ENCODE assay signal across 8 cellular contexts in the genomic region with DNA sequence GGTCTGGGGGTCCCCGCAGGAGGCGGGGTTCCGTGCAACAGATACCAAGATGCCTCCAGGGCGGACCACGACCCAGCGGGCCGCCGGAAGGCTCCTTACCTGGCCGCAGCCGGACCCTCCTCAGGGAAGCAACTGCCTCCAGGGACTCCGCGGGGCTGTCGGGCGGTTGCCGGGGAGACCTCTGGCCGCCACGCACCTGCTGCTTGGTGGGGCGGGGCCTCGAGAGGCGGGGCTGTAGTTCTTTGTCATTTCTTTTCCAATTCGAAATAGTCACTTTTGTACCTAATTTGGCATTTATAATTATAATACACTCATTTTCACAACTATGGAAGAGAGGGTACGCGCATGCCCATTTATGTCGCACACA. TPM values are rescaled to one million over a fixed set of nuclear protein-coding genes. Genes with fewer than 3 reads are reported as not detected.
DNase-seq lines count a peak whose midpoint lies in the region; ATAC-seq and TF ChIP-seq lines count a peak whose summit lies in the region.

No MANE protein-coding gene starts in this region.

- no peaks in the 10 kb centered on the region for H3K9me3 ChIP-seq in liver (ENCODE audit: control insufficient read depth in 4 of 4, low read length in 3 of 4)

- peak; percentile 38 for DNase-seq in GM10266 (ENCODE audit: extremely low spot score)
- DNase-seq in NCI-H1092 (lab: John Stamatoyannopoulos, UW), result peak; percentile 60
- DNase-seq in activated CD4-positive, alpha-beta T cell treated with anti-CD3 and anti-CD28 coated beads for 1 hour, result peak; percentile 34
- peak; percentile 52 for DNase-seq in cerebellar cortex (ENCODE audit: low spot score)
- peak; percentile 68 for DNase-seq in stimulated activated CD4-positive, alpha-beta T cell treated with anti-CD3 and anti-CD28 coated beads, Interleukin-4, amount 100 ng/mL, for 24 hours
- DNase-seq in A172 (ENCODE audit: low spot score), result no peak

- H3K27ac ChIP-seq in liver (ENCODE audit: low read depth in 1 of 2, low read length in 2 of 2), result peak overlapping the region; percentile 83 to 90

- peak overlapping the region; percentile 63 to 93 for H3K9ac ChIP-seq in liver (ENCODE audit: low read depth in 1 of 2, low read length in 2 of 2)

- TF ChIP-seq CTCF in GM10266 (IDR thresholded peaks at IDR 0.05; ENCODE audit: control insufficient read depth, insufficient read depth, low read depth, missing control alignments), result no peak
- no peak for TF ChIP-seq CTCF in liver (IDR thresholded peaks at IDR 0.05; ENCODE audit: low read depth, low read length, missing input control)

- under 1% methylated on average over 24 of the region's 24 CpGs for WGBS in liver

- peaks cover 0 to 14% (median 13%) of the 10 kb centered on the region in 4 donors for H3K4me1 ChIP-seq in liver (ENCODE audit: control insufficient read depth in 4 of 4, insufficient read depth in 4 of 4, low read length in 3 of 4)

- H3K27me3 ChIP-seq in liver (ENCODE audit: control insufficient read depth in 4 of 4, insufficient read depth in 4 of 4, low read length in 3 of 4), result no peaks in the 10 kb centered on the region

- peaks cover 0 to under 1% (median 0%) of the 10 kb centered on the region in 4 donors for H3K36me3 ChIP-seq in liver (ENCODE audit: control insufficient read depth in 4 of 4, insufficient read depth in 3 of 4, low read depth in 1 of 4, low read length in 3 of 4)

- ATAC-seq in HG02571 (IDR thresholded peaks at IDR 0.05; ENCODE audit: unreplicated experiment), result peak; percentile 45

- TF ChIP-seq RAD21 in liver (IDR thresholded peaks at IDR 0.05), result no peak

- H3K4me3 ChIP-seq in liver (ENCODE audit: low read depth in 1 of 3, low read length in 3 of 3), result peak overlapping the region; percentile 82 to 99 (median 98)

TF ChIP-seq in liver, 16 proteins besides CTCF, POLR2A, EP300 and RAD21:
- TF ChIP-seq SP1 (IDR thresholded peaks at IDR 0.05) (no peak), TAF1 (conservative IDR thresholded peaks at IDR 0.05) (no peak), HNF4A (conservative IDR thresholded peaks at IDR 0.05) (no peak)
- TF ChIP-seq, protein P1, sequence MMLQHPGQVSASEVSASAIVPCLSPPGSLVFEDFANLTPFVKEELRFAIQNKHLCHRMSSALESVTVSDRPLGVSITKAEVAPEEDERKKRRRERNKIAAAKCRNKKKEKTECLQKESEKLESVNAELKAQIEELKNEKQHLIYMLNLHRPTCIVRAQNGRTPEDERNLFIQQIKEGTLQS (IDR thresholded peaks at IDR 0.05), result no peak

RNA-seq across cellular contexts. Expression of a gene that starts 0.6 kb away (rescaled TPM):
- 1 to 10 TPM; 2.5 to 5.0 TPM for total RNA-seq in liver
- polyA plus RNA-seq in liver, result 1 to 10 TPM; 1.1 to 5.3 TPM
- total RNA-seq in A172 (2014; rRNA removed; shearing (Covaris generic)), result 3.2 and 7.2 TPM in 2 replicates

RNA-seq across cellular contexts. Expression of a gene that starts 0.7 kb away (rescaled TPM):
- 1 to 10 TPM; 5.4 to 8.7 TPM for total RNA-seq in liver
- 1 to 10 TPM; 3.4 to 3.8 TPM for polyA plus RNA-seq in liver
- total RNA-seq in A172 (2014; rRNA removed; shearing (Covaris generic)), result 18.5 and 22.4 TPM in 2 replicates
